16 cellular contexts compared by ENCODE assay signal in the genomic region with DNA sequence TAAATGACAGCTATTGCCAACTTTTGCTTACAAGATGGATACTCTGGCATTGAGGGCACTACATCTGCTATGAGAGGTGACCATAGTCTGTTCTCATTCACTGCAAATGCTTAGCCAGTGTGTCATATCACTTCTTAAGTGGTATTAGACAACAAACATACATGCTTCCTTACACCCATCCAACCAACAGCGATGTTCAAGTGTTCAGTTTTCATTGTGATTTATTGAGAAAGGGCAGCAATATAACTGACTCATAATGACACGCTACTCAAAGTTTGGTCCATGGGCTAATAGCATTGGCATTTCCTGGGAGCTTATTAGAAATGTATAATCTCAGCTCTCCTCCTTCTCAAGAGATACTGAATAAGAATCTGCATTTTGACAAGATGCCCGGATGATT.
DNase-seq lines count a peak whose midpoint lies in the region; ATAC-seq and TF ChIP-seq lines count a peak whose summit lies in the region.
"Had no signal": no experiment of that assay in that cellular context is flagged by ENCODE, and none has a peak within 500 bp of the region (broad histone marks: within the 10 kb centered on the region; RNA-seq: fewer than 3 reads in every experiment).

No MANE protein-coding gene starts in this region.

- H3K4me3 Mint-ChIP-seq in natural killer cell = no peak overlapping the region
- H3K4me3 Mint-ChIP-seq: naive thymus-derived CD4-positive, alpha-beta T cell had no signal

- H3K27ac Mint-ChIP-seq in natural killer cell = no peak overlapping the region
- H3K27ac Mint-ChIP-seq: naive thymus-derived CD4-positive, alpha-beta T cell had no signal

- no peaks in the 10 kb centered on the region for H3K36me3 Mint-ChIP-seq in natural killer cell
- H3K36me3 Mint-ChIP-seq: naive thymus-derived CD4-positive, alpha-beta T cell had no signal

- H3K4me3 ChIP-seq in AG10803 (ENCODE audit: low read length) (no peak overlapping the region), astrocyte of the spinal cord (ENCODE audit: low read depth, low read length) (no peak overlapping the region), kidney epithelial cell (ENCODE audit: low read depth, low read length) (no peak overlapping the region)
- H3K4me3 ChIP-seq: BLaER1 treated with 17β-estradiol and CSF1 and Interleukin-3, amounts not matched to agents 10 nM and 100 nM had no signal

- no peak for ATAC-seq in natural killer cell
- ATAC-seq: left lobe of liver; naive thymus-derived CD4-positive, alpha-beta T cell had no signal

- CTCF ChIA-PET in HEK293T (lab: Yijun Ruan, JAX) = no interaction called here

- intact Hi-C loops in natural killer cell (cut with micrococcal nuclease) = no loop called here

- no peaks in the 10 kb centered on the region for H3K27me3 ChIP-seq in kidney epithelial cell (ENCODE audit: control insufficient read depth, insufficient read depth, low read length)
- H3K27me3 ChIP-seq: BLaER1 treated with 17β-estradiol and CSF1 and Interleukin-3, amounts not matched to agents 10 nM and 100 nM had no signal

- H3K36me3 ChIP-seq in kidney epithelial cell (ENCODE audit: control insufficient read depth, insufficient read depth, low read length) = no peaks in the 10 kb centered on the region
- H3K36me3 ChIP-seq: BLaER1 treated with 17β-estradiol and CSF1 and Interleukin-3, amounts not matched to agents 10 nM and 100 nM had no signal

- POLR2A ChIA-PET in HEK293T (lab: Yijun Ruan, JAX) = no interaction called here

- TF ChIP-seq CTCF in AG10803 (conservative IDR thresholded peaks at IDR 0.05; ENCODE audit: low read length) (no peak), astrocyte of the spinal cord (IDR thresholded peaks at IDR 0.05; ENCODE audit: low read depth, low read length) (no peak), kidney epithelial cell (IDR thresholded peaks at IDR 0.05; ENCODE audit: insufficient read depth, low read length, poor library complexity, severe bottlenecking) (no peak), natural killer cell (IDR thresholded peaks at IDR 0.05) (no peak)

- H3K4me1 Mint-ChIP-seq in natural killer cell = no peaks in the 10 kb centered on the region
- H3K4me1 Mint-ChIP-seq: naive thymus-derived CD4-positive, alpha-beta T cell had no signal

- DNase-seq in AG10803 (ENCODE audit: low read depth) (peak; percentile 50), LHCN-M2 (ENCODE audit: low read depth) (peak; percentile 87), astrocyte of the spinal cord (ENCODE audit: low read depth, low spot score) (peak; percentile 60), kidney epithelial cell (ENCODE audit: low read depth) (peak; percentile 49), anterior cingulate cortex (lab: John Stamatoyannopoulos, UW) (no peak), natural killer cell (no peak), HEK293T (ENCODE audit: extremely low spot score) (no peak)
- DNase-seq in activated T-cell treated with anti-CD3 and anti-CD28 coated beads, Interleukin-2, amount 50 U/mL, for 48 hours = no peak
- DNase-seq: activated naive CD4-positive, alpha-beta T cell; central memory CD4-positive, alpha-beta T cell; DMS79 treated with DMSO at 0.1 percent for 48 hours; hippocampal formation; naive thymus-derived CD4-positive, alpha-beta T cell; NCI-H2171 had no signal

- H3K27me3 Mint-ChIP-seq in natural killer cell (ENCODE audit: low read depth in 2 of 2) = no peaks in the 10 kb centered on the region
- H3K27me3 Mint-ChIP-seq: naive thymus-derived CD4-positive, alpha-beta T cell had no signal

- in situ Hi-C loops in astrocyte of the spinal cord (cut with HindIII; ENCODE audit: low sequenced_read_pairs) = no loop called here

- H3K9me3 Mint-ChIP-seq in natural killer cell = peaks cover 4 to 5% of the 10 kb centered on the region in 2 donors

TF ChIP-seq in HEK293T, 16 proteins besides CTCF, POLR2A, EP300 and RAD21:
- TF ChIP-seq ELF4 (IDR thresholded peaks at IDR 0.05) = no peak
- no peak for TF ChIP-seq CTBP1 (IDR thresholded peaks at IDR 0.05; ENCODE audit: borderline replicate concordance)
- no peak for TF ChIP-seq NFRKB (IDR thresholded peaks at IDR 0.05)
- TF ChIP-seq L3MBTL2 (conservative IDR thresholded peaks at IDR 0.05) = no peak
- no peak for TF ChIP-seq BHLHE40 (IDR thresholded peaks at IDR 0.05; ENCODE audit: borderline replicate concordance)
- TF ChIP-seq SUZ12 (IDR thresholded peaks at IDR 0.05) = no peak
- no peak for TF ChIP-seq HDGF (IDR thresholded peaks at IDR 0.05; ENCODE audit: borderline replicate concordance)
- no peak for TF ChIP-seq TARDBP (IDR thresholded peaks at IDR 0.05)
- TF ChIP-seq FOXA1 (IDR thresholded peaks at IDR 0.05) = no peak
- TF ChIP-seq, protein P1, sequence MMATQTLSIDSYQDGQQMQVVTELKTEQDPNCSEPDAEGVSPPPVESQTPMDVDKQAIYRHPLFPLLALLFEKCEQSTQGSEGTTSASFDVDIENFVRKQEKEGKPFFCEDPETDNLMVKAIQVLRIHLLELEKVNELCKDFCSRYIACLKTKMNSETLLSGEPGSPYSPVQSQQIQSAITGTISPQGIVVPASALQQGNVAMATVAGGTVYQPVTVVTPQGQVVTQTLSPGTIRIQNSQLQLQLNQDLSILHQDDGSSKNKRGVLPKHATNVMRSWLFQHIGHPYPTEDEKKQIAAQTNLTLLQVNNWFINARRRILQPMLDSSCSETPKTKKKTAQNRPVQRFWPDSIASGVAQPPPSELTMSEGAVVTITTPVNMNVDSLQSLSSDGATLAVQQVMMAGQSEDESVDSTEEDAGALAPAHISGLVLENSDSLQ (IDR thresholded peaks at IDR 0.05) = no peak
- TF ChIP-seq FOXM1 (IDR thresholded peaks at IDR 0.05; ENCODE audit: borderline replicate concordance) = no peak
- TF ChIP-seq ZNF384 (IDR thresholded peaks at IDR 0.05) = no peak
- no peak for TF ChIP-seq FOXK2 (IDR thresholded peaks at IDR 0.05)
- TF ChIP-seq SP1 (IDR thresholded peaks at IDR 0.05) = no peak
- TF ChIP-seq ARNT (IDR thresholded peaks at IDR 0.05) = no peak
- TF ChIP-seq LEF1 (IDR thresholded peaks at IDR 0.05; ENCODE audit: borderline replicate concordance) = no peak
TF ChIP-seq in HEK293T: peak in this region for 0.

Comparison
In these comparisons a context has a peak if more than half of its experiments do, and no peak if none do; other contexts are left out.
1. DNase-seq: peak in AG10803 (single experiment), LHCN-M2 (single experiment), astrocyte of the spinal cord (single experiment) and kidney epithelial cell (single experiment); none in anterior cingulate cortex (0 of 58), natural killer cell (single experiment), activated T-cell treated with anti-CD3 and anti-CD28 coated beads, Interleukin-2, amount 50 U/mL, for 48 hours (0 of 2) and HEK293T (single experiment).